30 cellular contexts compared by ENCODE assay signal in genomic region chr20:23401051-23401450, GRCh38. TPM values are rescaled to one million over a fixed set of nuclear protein-coding genes. Genes with fewer than 3 reads are reported as not detected.
"Had no signal": no experiment of that assay in that cellular context is flagged by ENCODE, and none has a peak within 500 bp of the region (broad histone marks: within the 10 kb centered on the region; RNA-seq: fewer than 3 reads in every experiment).

No MANE protein-coding gene starts in this region.

- H3K27me3 ChIP-seq: colonic mucosa, esophagus squamous epithelium, sigmoid colon, upper lobe of left lung had no signal

- ATAC-seq: natural killer cell treated with Interleukin-12 subunit alpha and Interleukin-12 subunit beta and Interleukin-15 and Interleukin-18, amount 100 ng/mL, for 72 hours; SK-N-SH treated with all-trans-retinoic acid at 6 μM for 48 hours; stimulated activated effector memory CD8-positive, alpha-beta T cell treated with anti-CD3 and anti-CD28 coated beads, Interleukin-12 subunit alpha, Interleukin-12 subunit beta, amount 100 ng/mL, for 72 hours had no signal

- H3K27me3 Mint-ChIP-seq: activated naive CD4-positive, alpha-beta T cell treated with anti-CD3 and anti-CD28 coated beads, Interleukin-2, amount 10 ng/mL, durations not matched to agents 7 days and 5 days; natural killer cell treated with Interleukin-12 subunit alpha and Interleukin-12 subunit beta and Interleukin-15 and Interleukin-18, amount 100 ng/mL, for 72 hours; stimulated activated naive CD8-positive, alpha-beta T cell treated with anti-CD3 and anti-CD28 coated beads, Interleukin-15, Interleukin-2, amounts not matched to agents 100 ng/mL and 50 ng/mL, for 24 hours had no signal

- H3K9me3 ChIP-seq: colonic mucosa, esophagus squamous epithelium, sigmoid colon, upper lobe of left lung had no signal

- H3K36me3 ChIP-seq: colonic mucosa had no signal

- H3K4me3 ChIP-seq: colonic mucosa, esophagus squamous epithelium, lung, sigmoid colon, upper lobe of left lung had no signal

- DNase-seq: activated CD8-positive, alpha-beta memory T cell treated with anti-CD3 and anti-CD28 coated beads for 24 hours; activated gamma-delta T cell; activated naive CD4-positive, alpha-beta T cell treated with anti-CD3 and anti-CD28 coated beads, Interleukin-2, amount 10 ng/mL, durations not matched to agents 7 days and 5 days; anterior cingulate cortex; cerebellar nuclear complex; colonic mucosa; effector CD8-positive, alpha-beta T cell; esophagus squamous epithelium; foreskin melanocyte; hypothalamus; immature natural killer cell; kidney; mesendoderm; posterior cingulate gyrus; sigmoid colon; small intestine; stimulated activated CD4-positive, alpha-beta T cell treated with anti-CD3 and anti-CD28 coated beads, Interleukin-4, amount 100 ng/mL, for 24 hours; substantia nigra; upper lobe of left lung had no signal

- H3K27ac ChIP-seq: colonic mucosa, epithelial cell of prostate, esophagus squamous epithelium, sigmoid colon, upper lobe of left lung had no signal

- H3K4me1 ChIP-seq: colonic mucosa had no signal

- H3K9me3 Mint-ChIP-seq: activated naive CD4-positive, alpha-beta T cell treated with anti-CD3 and anti-CD28 coated beads, Interleukin-2, amount 10 ng/mL, durations not matched to agents 7 days and 5 days; immature natural killer cell; natural killer cell treated with Interleukin-12 subunit alpha and Interleukin-12 subunit beta and Interleukin-15 and Interleukin-18, amount 100 ng/mL, for 72 hours; stimulated activated effector memory CD8-positive, alpha-beta T cell treated with anti-CD3 and anti-CD28 coated beads, Interleukin-12 subunit alpha, Interleukin-12 subunit beta, amount 100 ng/mL, for 72 hours; stimulated activated naive CD8-positive, alpha-beta T cell treated with anti-CD3 and anti-CD28 coated beads, Interleukin-15, Interleukin-2, amounts not matched to agents 100 ng/mL and 50 ng/mL, for 24 hours had no signal

- H3K27ac Mint-ChIP-seq: activated naive CD4-positive, alpha-beta T cell treated with anti-CD3 and anti-CD28 coated beads, Interleukin-2, amount 10 ng/mL, durations not matched to agents 7 days and 5 days; immature natural killer cell; stimulated activated effector memory CD8-positive, alpha-beta T cell treated with anti-CD3 and anti-CD28 coated beads, Interleukin-12 subunit alpha, Interleukin-12 subunit beta, amount 100 ng/mL, for 72 hours had no signal

- H3K4me3 Mint-ChIP-seq: activated naive CD4-positive, alpha-beta T cell treated with anti-CD3 and anti-CD28 coated beads, Interleukin-2, amount 10 ng/mL, durations not matched to agents 7 days and 5 days; immature natural killer cell; stimulated activated naive CD8-positive, alpha-beta T cell treated with anti-CD3 and anti-CD28 coated beads, Interleukin-15, Interleukin-2, amounts not matched to agents 100 ng/mL and 50 ng/mL, for 24 hours had no signal

RNA-seq across cellular contexts. Expression of gene CSTL1, which starts 38.4 kb away (rescaled TPM):
- total RNA-seq: bronchial epithelial cell; colonic mucosa; dermis microvascular lymphatic vessel endothelial cell; esophagus squamous epithelium; kidney; lung; mononuclear cell; myocyte; natural killer cell treated with Interleukin-12 subunit alpha and Interleukin-12 subunit beta and Interleukin-15 and Interleukin-18, amount 100 ng/mL, for 72 hours; omental fat pad; sigmoid colon; upper lobe of left lung had no signal
- polyA plus RNA-seq: immature natural killer cell, lung, sigmoid colon, small intestine had no signal

RNA-seq across cellular contexts. Expression of gene CST11, which starts 51.6 kb away (rescaled TPM):
- total RNA-seq: bronchial epithelial cell; colonic mucosa; dermis microvascular lymphatic vessel endothelial cell; esophagus squamous epithelium; kidney; lung; mononuclear cell; myocyte; natural killer cell treated with Interleukin-12 subunit alpha and Interleukin-12 subunit beta and Interleukin-15 and Interleukin-18, amount 100 ng/mL, for 72 hours; omental fat pad; sigmoid colon; upper lobe of left lung had no signal
- polyA plus RNA-seq: immature natural killer cell, lung, sigmoid colon, small intestine had no signal
